In the genomic region with DNA sequence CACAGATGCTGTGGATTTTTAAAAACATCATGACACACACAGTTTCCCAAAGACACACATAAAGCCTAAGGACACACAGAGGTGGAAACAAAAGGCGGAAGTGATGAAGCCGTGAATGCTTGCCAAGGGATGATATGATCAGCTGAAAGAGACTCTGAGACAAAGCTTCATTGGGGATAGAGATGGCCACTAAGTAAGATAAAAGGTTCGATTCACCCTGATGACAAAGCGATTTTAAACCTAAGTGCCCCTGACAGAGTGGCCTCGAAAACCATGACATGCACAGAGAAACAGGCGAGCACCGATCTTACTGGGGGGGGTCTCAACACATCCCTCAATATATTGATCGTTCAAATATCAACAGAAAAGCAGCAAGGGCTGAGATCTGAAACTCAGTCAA, we compare ENCODE assay signal across 1 cellular context.
A peak's percentile ranks its signal among the peaks of the same experiment; 100 is the strongest.
TF ChIP-seq lines count a peak whose summit lies in the region.

No MANE protein-coding gene starts in this region.

TF ChIP-seq in K562, 482 proteins besides CTCF, POLR2A, EP300 and RAD21 (continues in another document):
- TF ChIP-seq MYC (IDR thresholded peaks at IDR 0.05; ENCODE audit: low read depth, low read length) (0 out of 2 replicates have a peak, but pooled peaks have one; percentile 21), MYC (CRISPR knock-in tag; IDR thresholded peaks at IDR 0.05; ENCODE audit: borderline replicate concordance, low read depth) (no peak), GATAD2B (IDR thresholded peaks at IDR 0.05; ENCODE audit: borderline replicate concordance) (no peak), ZKSCAN1 (IDR thresholded peaks at IDR 0.05; ENCODE audit: low read depth, low read length) (no peak), XRCC4 (IDR thresholded peaks at IDR 0.05; ENCODE audit: extremely low read depth, insufficient read depth, insufficient read length) (no peak), ZBTB1 (CRISPR knock-in tag; IDR thresholded peaks at IDR 0.05; ENCODE audit: borderline replicate concordance, low read depth) (no peak), SMARCA5 (IDR thresholded peaks at IDR 0.05) (no peak), JUN (IDR thresholded peaks at IDR 0.05; ENCODE audit: borderline replicate concordance, low read depth, low read length) (0 out of 2 replicates have a peak, but pooled peaks have one; percentile 31), JUN (CRISPR knock-in tag; IDR thresholded peaks at IDR 0.05; ENCODE audit: borderline replicate concordance) (no peak), MEF2A (IDR thresholded peaks at IDR 0.05; ENCODE audit: control insufficient read depth, low read depth, low read length) (no peak), MBD2 (IDR thresholded peaks at IDR 0.05; ENCODE audit: borderline replicate concordance, low read depth) (no peak), BMI1 (IDR thresholded peaks at IDR 0.05; ENCODE audit: low read length) (no peak), HDAC1 (IDR thresholded peaks at IDR 0.05) (no peak), NCOA1 (IDR thresholded peaks at IDR 0.05; ENCODE audit: low read depth) (no peak), RBM34 (IDR thresholded peaks at IDR 0.05; ENCODE audit: borderline replicate concordance, insufficient read depth, low read length) (no peak), MEIS2 (IDR thresholded peaks at IDR 0.05; ENCODE audit: partially characterized antibody) (peak; percentile 5), SMAD2 (IDR thresholded peaks at IDR 0.05; ENCODE audit: low read depth, low read length) (no peak), SMAD3 (CRISPR knock-in tag; conservative IDR thresholded peaks at IDR 0.05) (no peak), ZNF175 (CRISPR knock-in tag; IDR thresholded peaks at IDR 0.05; ENCODE audit: low read depth) (no peak), ETV6 (IDR thresholded peaks at IDR 0.05; ENCODE audit: borderline replicate concordance in 1 of 2, low read depth in 2 of 2, low read length in 1 of 2) (0 out of 4 replicates have a peak, but pooled peaks of 1 of the 2 experiments have one; percentile 48), ETV6 (CRISPR knock-in tag; IDR thresholded peaks at IDR 0.05; ENCODE audit: borderline replicate concordance) (no peak), ZZZ3 (IDR thresholded peaks at IDR 0.05) (no peak), NFIC (IDR thresholded peaks at IDR 0.05) (peak; percentile 61), ATF7 (IDR thresholded peaks at IDR 0.05) (0 out of 2 replicates have a peak, but pooled peaks have one; percentile 31), CHD4 (IDR thresholded peaks at IDR 0.05; ENCODE audit: insufficient read depth, insufficient replicate concordance, low read depth, low read length, poor library complexity, severe bottlenecking) (no peak), IFI16 (CRISPR knock-in tag; IDR thresholded peaks at IDR 0.05) (no peak), GTF3C2 (IDR thresholded peaks at IDR 0.05; ENCODE audit: borderline replicate concordance, extremely low read depth, insufficient read length) (no peak), DPF2 (IDR thresholded peaks at IDR 0.05) (peak; percentile 48; the same call in 1 of the 2 replicates), RCOR1 (IDR thresholded peaks at IDR 0.05; ENCODE audit: borderline replicate concordance in 1 of 2, low read depth in 2 of 2, low read length in 2 of 2) (peak in 1 of 2 experiments; percentile 81; a peak in 2 of 4 replicates), STAG1 (CRISPR knock-in tag; IDR thresholded peaks at IDR 0.05; ENCODE audit: borderline replicate concordance) (no peak)
- TF ChIP-seq, protein P1, sequence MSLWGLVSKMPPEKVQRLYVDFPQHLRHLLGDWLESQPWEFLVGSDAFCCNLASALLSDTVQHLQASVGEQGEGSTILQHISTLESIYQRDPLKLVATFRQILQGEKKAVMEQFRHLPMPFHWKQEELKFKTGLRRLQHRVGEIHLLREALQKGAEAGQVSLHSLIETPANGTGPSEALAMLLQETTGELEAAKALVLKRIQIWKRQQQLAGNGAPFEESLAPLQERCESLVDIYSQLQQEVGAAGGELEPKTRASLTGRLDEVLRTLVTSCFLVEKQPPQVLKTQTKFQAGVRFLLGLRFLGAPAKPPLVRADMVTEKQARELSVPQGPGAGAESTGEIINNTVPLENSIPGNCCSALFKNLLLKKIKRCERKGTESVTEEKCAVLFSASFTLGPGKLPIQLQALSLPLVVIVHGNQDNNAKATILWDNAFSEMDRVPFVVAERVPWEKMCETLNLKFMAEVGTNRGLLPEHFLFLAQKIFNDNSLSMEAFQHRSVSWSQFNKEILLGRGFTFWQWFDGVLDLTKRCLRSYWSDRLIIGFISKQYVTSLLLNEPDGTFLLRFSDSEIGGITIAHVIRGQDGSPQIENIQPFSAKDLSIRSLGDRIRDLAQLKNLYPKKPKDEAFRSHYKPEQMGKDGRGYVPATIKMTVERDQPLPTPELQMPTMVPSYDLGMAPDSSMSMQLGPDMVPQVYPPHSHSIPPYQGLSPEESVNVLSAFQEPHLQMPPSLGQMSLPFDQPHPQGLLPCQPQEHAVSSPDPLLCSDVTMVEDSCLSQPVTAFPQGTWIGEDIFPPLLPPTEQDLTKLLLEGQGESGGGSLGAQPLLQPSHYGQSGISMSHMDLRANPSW (CRISPR knock-in tag; IDR thresholded peaks at IDR 0.05) = no peak
- TF ChIP-seq, protein P2, sequence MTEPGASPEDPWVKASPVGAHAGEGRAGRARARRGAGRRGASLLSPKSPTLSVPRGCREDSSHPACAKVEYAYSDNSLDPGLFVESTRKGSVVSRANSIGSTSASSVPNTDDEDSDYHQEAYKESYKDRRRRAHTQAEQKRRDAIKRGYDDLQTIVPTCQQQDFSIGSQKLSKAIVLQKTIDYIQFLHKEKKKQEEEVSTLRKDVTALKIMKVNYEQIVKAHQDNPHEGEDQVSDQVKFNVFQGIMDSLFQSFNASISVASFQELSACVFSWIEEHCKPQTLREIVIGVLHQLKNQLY (CRISPR knock-in tag; conservative IDR thresholded peaks at IDR 0.05) = no peak
- TF ChIP-seq, protein P3, sequence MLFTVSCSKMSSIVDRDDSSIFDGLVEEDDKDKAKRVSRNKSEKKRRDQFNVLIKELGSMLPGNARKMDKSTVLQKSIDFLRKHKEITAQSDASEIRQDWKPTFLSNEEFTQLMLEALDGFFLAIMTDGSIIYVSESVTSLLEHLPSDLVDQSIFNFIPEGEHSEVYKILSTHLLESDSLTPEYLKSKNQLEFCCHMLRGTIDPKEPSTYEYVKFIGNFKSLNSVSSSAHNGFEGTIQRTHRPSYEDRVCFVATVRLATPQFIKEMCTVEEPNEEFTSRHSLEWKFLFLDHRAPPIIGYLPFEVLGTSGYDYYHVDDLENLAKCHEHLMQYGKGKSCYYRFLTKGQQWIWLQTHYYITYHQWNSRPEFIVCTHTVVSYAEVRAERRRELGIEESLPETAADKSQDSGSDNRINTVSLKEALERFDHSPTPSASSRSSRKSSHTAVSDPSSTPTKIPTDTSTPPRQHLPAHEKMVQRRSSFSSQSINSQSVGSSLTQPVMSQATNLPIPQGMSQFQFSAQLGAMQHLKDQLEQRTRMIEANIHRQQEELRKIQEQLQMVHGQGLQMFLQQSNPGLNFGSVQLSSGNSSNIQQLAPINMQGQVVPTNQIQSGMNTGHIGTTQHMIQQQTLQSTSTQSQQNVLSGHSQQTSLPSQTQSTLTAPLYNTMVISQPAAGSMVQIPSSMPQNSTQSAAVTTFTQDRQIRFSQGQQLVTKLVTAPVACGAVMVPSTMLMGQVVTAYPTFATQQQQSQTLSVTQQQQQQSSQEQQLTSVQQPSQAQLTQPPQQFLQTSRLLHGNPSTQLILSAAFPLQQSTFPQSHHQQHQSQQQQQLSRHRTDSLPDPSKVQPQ (CRISPR knock-in tag; IDR thresholded peaks at IDR 0.05; ENCODE audit: borderline replicate concordance) = no peak
- TF ChIP-seq, protein P4, sequence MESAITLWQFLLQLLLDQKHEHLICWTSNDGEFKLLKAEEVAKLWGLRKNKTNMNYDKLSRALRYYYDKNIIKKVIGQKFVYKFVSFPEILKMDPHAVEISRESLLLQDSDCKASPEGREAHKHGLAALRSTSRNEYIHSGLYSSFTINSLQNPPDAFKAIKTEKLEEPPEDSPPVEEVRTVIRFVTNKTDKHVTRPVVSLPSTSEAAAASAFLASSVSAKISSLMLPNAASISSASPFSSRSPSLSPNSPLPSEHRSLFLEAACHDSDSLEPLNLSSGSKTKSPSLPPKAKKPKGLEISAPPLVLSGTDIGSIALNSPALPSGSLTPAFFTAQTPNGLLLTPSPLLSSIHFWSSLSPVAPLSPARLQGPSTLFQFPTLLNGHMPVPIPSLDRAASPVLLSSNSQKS (CRISPR knock-in tag; IDR thresholded peaks at IDR 0.05) = no peak
- TF ChIP-seq, protein P5, sequence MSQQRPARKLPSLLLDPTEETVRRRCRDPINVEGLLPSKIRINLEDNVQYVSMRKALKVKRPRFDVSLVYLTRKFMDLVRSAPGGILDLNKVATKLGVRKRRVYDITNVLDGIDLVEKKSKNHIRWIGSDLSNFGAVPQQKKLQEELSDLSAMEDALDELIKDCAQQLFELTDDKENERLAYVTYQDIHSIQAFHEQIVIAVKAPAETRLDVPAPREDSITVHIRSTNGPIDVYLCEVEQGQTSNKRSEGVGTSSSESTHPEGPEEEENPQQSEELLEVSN (IDR thresholded peaks at IDR 0.05; ENCODE audit: borderline replicate concordance in 1 of 2, extremely low read depth in 1 of 2, insufficient read depth in 1 of 2, insufficient read length in 1 of 2, low read depth in 1 of 2, low read length in 1 of 2, poor library complexity in 1 of 2, severe bottlenecking in 1 of 2) = no peak
- TF ChIP-seq, protein P6, sequence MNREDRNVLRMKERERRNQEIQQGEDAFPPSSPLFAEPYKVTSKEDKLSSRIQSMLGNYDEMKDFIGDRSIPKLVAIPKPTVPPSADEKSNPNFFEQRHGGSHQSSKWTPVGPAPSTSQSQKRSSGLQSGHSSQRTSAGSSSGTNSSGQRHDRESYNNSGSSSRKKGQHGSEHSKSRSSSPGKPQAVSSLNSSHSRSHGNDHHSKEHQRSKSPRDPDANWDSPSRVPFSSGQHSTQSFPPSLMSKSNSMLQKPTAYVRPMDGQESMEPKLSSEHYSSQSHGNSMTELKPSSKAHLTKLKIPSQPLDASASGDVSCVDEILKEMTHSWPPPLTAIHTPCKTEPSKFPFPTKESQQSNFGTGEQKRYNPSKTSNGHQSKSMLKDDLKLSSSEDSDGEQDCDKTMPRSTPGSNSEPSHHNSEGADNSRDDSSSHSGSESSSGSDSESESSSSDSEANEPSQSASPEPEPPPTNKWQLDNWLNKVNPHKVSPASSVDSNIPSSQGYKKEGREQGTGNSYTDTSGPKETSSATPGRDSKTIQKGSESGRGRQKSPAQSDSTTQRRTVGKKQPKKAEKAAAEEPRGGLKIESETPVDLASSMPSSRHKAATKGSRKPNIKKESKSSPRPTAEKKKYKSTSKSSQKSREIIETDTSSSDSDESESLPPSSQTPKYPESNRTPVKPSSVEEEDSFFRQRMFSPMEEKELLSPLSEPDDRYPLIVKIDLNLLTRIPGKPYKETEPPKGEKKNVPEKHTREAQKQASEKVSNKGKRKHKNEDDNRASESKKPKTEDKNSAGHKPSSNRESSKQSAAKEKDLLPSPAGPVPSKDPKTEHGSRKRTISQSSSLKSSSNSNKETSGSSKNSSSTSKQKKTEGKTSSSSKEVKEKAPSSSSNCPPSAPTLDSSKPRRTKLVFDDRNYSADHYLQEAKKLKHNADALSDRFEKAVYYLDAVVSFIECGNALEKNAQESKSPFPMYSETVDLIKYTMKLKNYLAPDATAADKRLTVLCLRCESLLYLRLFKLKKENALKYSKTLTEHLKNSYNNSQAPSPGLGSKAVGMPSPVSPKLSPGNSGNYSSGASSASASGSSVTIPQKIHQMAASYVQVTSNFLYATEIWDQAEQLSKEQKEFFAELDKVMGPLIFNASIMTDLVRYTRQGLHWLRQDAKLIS (CRISPR knock-in tag; IDR thresholded peaks at IDR 0.05) = no peak
- TF ChIP-seq, protein P7, sequence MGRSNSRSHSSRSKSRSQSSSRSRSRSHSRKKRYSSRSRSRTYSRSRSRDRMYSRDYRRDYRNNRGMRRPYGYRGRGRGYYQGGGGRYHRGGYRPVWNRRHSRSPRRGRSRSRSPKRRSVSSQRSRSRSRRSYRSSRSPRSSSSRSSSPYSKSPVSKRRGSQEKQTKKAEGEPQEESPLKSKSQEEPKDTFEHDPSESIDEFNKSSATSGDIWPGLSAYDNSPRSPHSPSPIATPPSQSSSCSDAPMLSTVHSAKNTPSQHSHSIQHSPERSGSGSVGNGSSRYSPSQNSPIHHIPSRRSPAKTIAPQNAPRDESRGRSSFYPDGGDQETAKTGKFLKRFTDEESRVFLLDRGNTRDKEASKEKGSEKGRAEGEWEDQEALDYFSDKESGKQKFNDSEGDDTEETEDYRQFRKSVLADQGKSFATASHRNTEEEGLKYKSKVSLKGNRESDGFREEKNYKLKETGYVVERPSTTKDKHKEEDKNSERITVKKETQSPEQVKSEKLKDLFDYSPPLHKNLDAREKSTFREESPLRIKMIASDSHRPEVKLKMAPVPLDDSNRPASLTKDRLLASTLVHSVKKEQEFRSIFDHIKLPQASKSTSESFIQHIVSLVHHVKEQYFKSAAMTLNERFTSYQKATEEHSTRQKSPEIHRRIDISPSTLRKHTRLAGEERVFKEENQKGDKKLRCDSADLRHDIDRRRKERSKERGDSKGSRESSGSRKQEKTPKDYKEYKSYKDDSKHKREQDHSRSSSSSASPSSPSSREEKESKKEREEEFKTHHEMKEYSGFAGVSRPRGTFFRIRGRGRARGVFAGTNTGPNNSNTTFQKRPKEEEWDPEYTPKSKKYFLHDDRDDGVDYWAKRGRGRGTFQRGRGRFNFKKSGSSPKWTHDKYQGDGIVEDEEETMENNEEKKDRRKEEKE (IDR thresholded peaks at IDR 0.05; ENCODE audit: borderline replicate concordance in 1 of 2, control insufficient read depth in 1 of 2, low read depth in 2 of 2, low read length in 1 of 2) = no peak
- TF ChIP-seq, protein P8, sequence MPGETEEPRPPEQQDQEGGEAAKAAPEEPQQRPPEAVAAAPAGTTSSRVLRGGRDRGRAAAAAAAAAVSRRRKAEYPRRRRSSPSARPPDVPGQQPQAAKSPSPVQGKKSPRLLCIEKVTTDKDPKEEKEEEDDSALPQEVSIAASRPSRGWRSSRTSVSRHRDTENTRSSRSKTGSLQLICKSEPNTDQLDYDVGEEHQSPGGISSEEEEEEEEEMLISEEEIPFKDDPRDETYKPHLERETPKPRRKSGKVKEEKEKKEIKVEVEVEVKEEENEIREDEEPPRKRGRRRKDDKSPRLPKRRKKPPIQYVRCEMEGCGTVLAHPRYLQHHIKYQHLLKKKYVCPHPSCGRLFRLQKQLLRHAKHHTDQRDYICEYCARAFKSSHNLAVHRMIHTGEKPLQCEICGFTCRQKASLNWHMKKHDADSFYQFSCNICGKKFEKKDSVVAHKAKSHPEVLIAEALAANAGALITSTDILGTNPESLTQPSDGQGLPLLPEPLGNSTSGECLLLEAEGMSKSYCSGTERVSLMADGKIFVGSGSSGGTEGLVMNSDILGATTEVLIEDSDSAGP (CRISPR knock-in tag; IDR thresholded peaks at IDR 0.05) = no peak
